In the genomic region with DNA sequence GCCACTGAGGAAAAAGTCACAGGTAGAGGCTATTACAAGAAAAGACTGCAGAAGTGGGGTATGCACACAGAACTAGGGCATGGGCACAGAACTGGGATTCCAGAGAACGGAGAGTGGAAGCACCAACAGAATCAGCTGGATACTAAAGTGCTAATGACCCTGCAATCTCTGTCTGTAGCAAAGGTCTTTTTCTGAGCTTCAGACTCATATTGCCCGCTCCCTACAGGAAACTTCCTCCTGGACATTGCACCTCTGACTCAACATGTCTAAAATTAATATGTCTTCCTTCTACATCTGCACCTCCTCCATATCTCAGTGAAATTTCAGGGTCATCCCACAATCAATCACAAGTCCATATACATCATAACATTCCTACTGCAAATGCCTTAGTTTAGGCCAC, we compare ENCODE assay signal across 1 cellular context.
TF ChIP-seq lines count a peak whose summit lies in the region.

No MANE protein-coding gene starts in this region.

TF ChIP-seq in HepG2, 621 proteins besides CTCF, POLR2A, EP300 and RAD21:
- TF ChIP-seq HNF4G (IDR thresholded peaks at IDR 0.05; ENCODE audit: borderline replicate concordance, low read depth, low read length) (peak; percentile 55; the same call in 1 of the 2 replicates), HNF4G (CRISPR knock-in tag; IDR thresholded peaks at IDR 0.05; ENCODE audit: borderline replicate concordance, low read depth) (no peak), SIX4 (CRISPR knock-in tag; IDR thresholded peaks at IDR 0.05) (no peak), KAT8 (CRISPR knock-in tag; IDR thresholded peaks at IDR 0.05) (no peak), HNF4A (CRISPR knock-in tag; IDR thresholded peaks at IDR 0.05) (peak; percentile 53)
- TF ChIP-seq, protein P1, sequence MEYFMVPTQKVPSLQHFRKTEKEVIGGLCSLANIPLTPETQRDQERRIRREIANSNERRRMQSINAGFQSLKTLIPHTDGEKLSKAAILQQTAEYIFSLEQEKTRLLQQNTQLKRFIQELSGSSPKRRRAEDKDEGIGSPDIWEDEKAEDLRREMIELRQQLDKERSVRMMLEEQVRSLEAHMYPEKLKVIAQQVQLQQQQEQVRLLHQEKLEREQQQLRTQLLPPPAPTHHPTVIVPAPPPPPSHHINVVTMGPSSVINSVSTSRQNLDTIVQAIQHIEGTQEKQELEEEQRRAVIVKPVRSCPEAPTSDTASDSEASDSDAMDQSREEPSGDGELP (IDR thresholded peaks at IDR 0.05; ENCODE audit: borderline replicate concordance, low read depth), result peak; percentile 22; the same call in 1 of the 2 replicates
TF ChIP-seq in HepG2: peak in this region for 3.
